ENCODE assay signal across 21 cellular contexts in the genomic region with DNA sequence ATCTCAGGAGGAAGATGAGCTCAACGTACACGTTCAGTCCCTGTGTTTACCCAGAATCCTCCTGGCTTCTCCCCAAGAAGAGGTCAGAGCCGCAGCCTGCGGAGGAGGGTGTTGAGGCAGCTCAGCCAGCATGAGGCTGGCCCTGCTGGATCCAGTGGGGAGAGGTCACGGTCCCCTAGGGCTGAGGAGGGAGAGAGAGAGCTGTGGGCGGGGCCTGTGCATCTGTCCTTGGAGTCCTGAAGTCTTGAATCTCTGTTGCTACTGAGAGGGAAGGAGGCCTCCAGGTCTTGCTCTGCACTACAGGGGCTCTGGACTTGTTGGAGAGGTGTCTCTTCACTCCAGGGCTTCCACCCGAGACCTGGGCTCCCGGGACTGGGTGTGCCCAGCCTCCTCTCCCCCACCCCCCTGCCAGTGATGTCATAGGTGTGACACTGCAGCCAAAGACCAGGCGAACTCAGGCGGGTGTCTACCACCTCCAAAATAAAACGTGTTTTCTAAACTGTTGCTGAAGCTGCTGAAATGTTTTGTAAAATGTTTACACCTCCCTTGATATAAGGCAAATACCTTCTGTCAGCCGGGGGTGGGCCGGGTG.
"Had no signal": no experiment of that assay in that cellular context is flagged by ENCODE, and none has a peak within 500 bp of the region (broad histone marks: within the 10 kb centered on the region; RNA-seq: fewer than 3 reads in every experiment).

No MANE protein-coding gene starts in this region.

- FAIRE-seq: islet of Langerhans, small intestine had no signal

- H3K27ac Mint-ChIP-seq: memory B cell; mesothelial cell of epicardium; natural killer cell; stimulated activated memory B cell treated with anti-CD40 and anti-IgM and Interleukin-4, amounts not matched to agents 10 μg/mL and 1 μg/mL and 100 μg/mL, for 72 hours; stimulated activated naive CD8-positive, alpha-beta T cell treated with anti-CD3 and anti-CD28 coated beads, Interleukin-15, Interleukin-2, amounts not matched to agents 100 ng/mL and 50 ng/mL, for 24 hours had no signal

- H3K9me3 ChIP-seq: colonic mucosa, lower lobe of right lung, testis had no signal

- DNase-seq: caudate nucleus; colonic mucosa; dermis blood vessel endothelial cell; esophagus squamous epithelium; foreskin fibroblast; head of caudate nucleus; kidney glomerular epithelial cell; left lung; lower lobe of right lung; natural killer cell; small intestine; stimulated activated CD4-positive, alpha-beta T cell treated with anti-CD3 and anti-CD28 coated beads, Interleukin-4, amount 100 ng/mL, for 1 hour; testis had no signal

- H3K4me2 ChIP-seq: hepatocyte had no signal

- H3K27me3 ChIP-seq: colonic mucosa, hepatocyte, right atrium auricular region, testis, tibial nerve had no signal

- H3K79me2 ChIP-seq: hepatocyte had no signal

- H3K4me3 ChIP-seq: colonic mucosa, esophagus squamous epithelium, hepatocyte, left lung, lower lobe of right lung, right atrium auricular region, testis, tibial nerve had no signal

- H3K27ac ChIP-seq: colonic mucosa, esophagus squamous epithelium, hepatocyte, left lung, lower lobe of right lung, right atrium auricular region, testis, tibial nerve had no signal

- H3K36me3 Mint-ChIP-seq: memory B cell; natural killer cell; stimulated activated memory B cell treated with anti-CD40 and anti-IgM and Interleukin-4, amounts not matched to agents 10 μg/mL and 1 μg/mL and 100 μg/mL, for 72 hours had no signal

- ATAC-seq: left lung; lower lobe of right lung; natural killer cell; stimulated activated memory B cell treated with anti-CD40 and anti-IgM and Interleukin-4, amounts not matched to agents 10 μg/mL and 1 μg/mL and 100 μg/mL, for 72 hours had no signal

- H3K4me1 Mint-ChIP-seq: memory B cell; mesothelial cell of epicardium; natural killer cell; stimulated activated memory B cell treated with anti-CD40 and anti-IgM and Interleukin-4, amounts not matched to agents 10 μg/mL and 1 μg/mL and 100 μg/mL, for 72 hours had no signal

- H3K9me3 Mint-ChIP-seq: natural killer cell had no signal

- H3K4me3 Mint-ChIP-seq: memory B cell; mesothelial cell of epicardium; natural killer cell; stimulated activated memory B cell treated with anti-CD40 and anti-IgM and Interleukin-4, amounts not matched to agents 10 μg/mL and 1 μg/mL and 100 μg/mL, for 72 hours; stimulated activated naive CD8-positive, alpha-beta T cell treated with anti-CD3 and anti-CD28 coated beads, Interleukin-15, Interleukin-2, amounts not matched to agents 100 ng/mL and 50 ng/mL, for 24 hours had no signal

- H3K36me3 ChIP-seq: colonic mucosa, esophagus squamous epithelium, left lung, lower lobe of right lung, right atrium auricular region, tibial nerve had no signal

- H2AFZ ChIP-seq: hepatocyte had no signal

- H3K4me1 ChIP-seq: colonic mucosa, esophagus squamous epithelium, left lung, lower lobe of right lung, right atrium auricular region, testis, tibial nerve had no signal
